Comparison of ENCODE assay signal across 8 cellular contexts in the genomic region with DNA sequence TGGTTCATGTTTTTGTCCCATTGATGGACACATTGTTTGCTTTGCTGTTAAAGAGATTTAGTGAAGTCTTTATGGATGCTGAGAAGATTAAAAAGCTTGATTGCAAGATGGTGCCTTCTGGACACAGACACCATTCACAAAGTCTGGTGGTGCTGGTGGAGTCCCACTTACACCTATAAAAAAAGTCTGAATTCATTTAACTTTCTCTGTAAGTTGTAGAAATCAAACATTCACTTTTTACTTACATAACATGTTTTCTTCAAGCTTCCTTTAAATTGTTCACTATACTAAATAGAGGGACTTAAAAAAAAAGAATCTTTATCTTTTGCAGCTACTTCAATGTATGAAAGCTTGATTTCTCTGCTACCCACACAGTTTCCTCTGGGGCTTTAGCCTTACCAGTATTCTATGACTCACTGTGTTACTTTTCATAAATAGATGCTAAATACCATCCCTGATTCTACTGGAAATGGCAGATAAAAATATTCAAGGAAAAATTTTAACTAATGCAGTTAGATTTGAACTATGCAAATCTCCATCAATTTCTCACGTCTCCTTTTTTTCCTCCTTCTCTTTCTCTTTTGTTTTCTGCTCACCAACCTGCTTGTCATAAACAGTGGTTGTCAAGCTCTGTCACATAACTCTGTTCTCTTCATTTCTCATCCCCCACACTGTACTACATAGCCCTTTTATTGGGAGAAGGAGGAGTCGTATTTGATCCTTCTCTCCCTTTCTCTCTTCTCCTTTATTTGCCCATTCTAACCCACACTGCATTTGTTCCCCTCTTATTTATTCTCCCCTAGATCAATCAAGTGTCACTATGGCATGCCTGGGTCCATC.
DNase-seq lines count a peak whose midpoint lies in the region; ATAC-seq and TF ChIP-seq lines count a peak whose summit lies in the region.

No MANE protein-coding gene starts in this region.

- H3K27ac Mint-ChIP-seq in activated naive CD8-positive, alpha-beta T cell treated with anti-CD3 and anti-CD28 coated beads, Interleukin-2, amount 50 U/mL, for 24 hours: no peak overlapping the region
- peak overlapping the region; percentile 61 for H3K27ac Mint-ChIP-seq in osteocyte (ENCODE audit: unreplicated experiment)

- ATAC-seq in GM18907 (IDR thresholded peaks at IDR 0.05; ENCODE audit: unreplicated experiment) (peak; percentile 46), HG03039 (IDR thresholded peaks at IDR 0.05; ENCODE audit: unreplicated experiment) (peak; percentile 38)
- peak; percentile 65 for ATAC-seq in activated naive CD8-positive, alpha-beta T cell treated with anti-CD3 and anti-CD28 coated beads, Interleukin-2, amount 50 U/mL, for 24 hours

- H3K9me3 Mint-ChIP-seq in activated naive CD8-positive, alpha-beta T cell treated with anti-CD3 and anti-CD28 coated beads, Interleukin-2, amount 50 U/mL, for 24 hours: no peaks in the 10 kb centered on the region
- H3K9me3 Mint-ChIP-seq in osteocyte (ENCODE audit: unreplicated experiment): no peaks in the 10 kb centered on the region

- intact Hi-C loops in A673 (cut with micrococcal nuclease; ENCODE audit: unreplicated experiment): loop anchor here (10.0 kb wide), 1 partner anchor 175 kb away; no protein-coding TSS in a partner anchor

- no peaks in the 10 kb centered on the region for H3K4me1 ChIP-seq in A673 (ENCODE audit: insufficient read depth, low read length, poor library complexity, severe bottlenecking)

- peaks cover 1% of the 10 kb centered on the region for H3K36me3 Mint-ChIP-seq in activated naive CD8-positive, alpha-beta T cell treated with anti-CD3 and anti-CD28 coated beads, Interleukin-2, amount 50 U/mL, for 24 hours (ENCODE audit: low read depth)
- no peaks in the 10 kb centered on the region for H3K36me3 Mint-ChIP-seq in osteocyte (ENCODE audit: unreplicated experiment)

- no peak overlapping the region for H3K27ac ChIP-seq in A673 (ENCODE audit: low read depth, low read length, poor library complexity, severe bottlenecking)

- BruUV-seq in A673 (replicated peaks; lab: Mats Ljungman, UMichigan): no TSS peak

- POLR2A ChIA-PET in A673 (lab: Charles Lee; ENCODE audit: low non-redundant PET): no interaction called here

- H3K27me3 ChIP-seq in A673 (replicated peaks; ENCODE audit: insufficient read depth, low read depth, low read length, poor library complexity): no peaks in the 10 kb centered on the region

- no peaks in the 10 kb centered on the region for H3K36me3 ChIP-seq in A673 (ENCODE audit: insufficient read depth, low read length, poor library complexity, severe bottlenecking)

- no peak overlapping the region for H3K4me3 ChIP-seq in A673 (ENCODE audit: low read depth, low read length, poor library complexity, severe bottlenecking)

- no peaks in the 10 kb centered on the region for H3K9me3 ChIP-seq in A673 (ENCODE audit: low read depth, low read length, poor library complexity, severe bottlenecking)

- CTCF ChIA-PET in A673 (lab: Charles Lee): no interaction called here

- no peak for TF ChIP-seq CTCF in osteocyte (IDR thresholded peaks at IDR 0.05)
- TF ChIP-seq CTCF in A673 (conservative IDR thresholded peaks at IDR 0.05; ENCODE audit: low read depth, low read length): no peak

- H3K4me3 Mint-ChIP-seq in activated naive CD8-positive, alpha-beta T cell treated with anti-CD3 and anti-CD28 coated beads, Interleukin-2, amount 50 U/mL, for 24 hours: peak overlapping the region; percentile 67
- no peak overlapping the region for H3K4me3 Mint-ChIP-seq in osteocyte (ENCODE audit: unreplicated experiment)

- peaks cover 53% of the 10 kb centered on the region for H3K4me1 Mint-ChIP-seq in activated naive CD8-positive, alpha-beta T cell treated with anti-CD3 and anti-CD28 coated beads, Interleukin-2, amount 50 U/mL, for 24 hours
- H3K4me1 Mint-ChIP-seq in osteocyte (ENCODE audit: unreplicated experiment): peaks cover 26% of the 10 kb centered on the region

- DNase-seq in activated naive CD8-positive, alpha-beta T cell treated with anti-CD3 and anti-CD28 coated beads, Interleukin-2, amount 50 U/mL, for 24 hours: no peak
- DNase-seq in osteocyte (ENCODE audit: extremely low spot score, unreplicated experiment) (no peak), T1000 (lab: John Stamatoyannopoulos, UW) (no peak), A673 (ENCODE audit: low spot score) (no peak)
- DNase-seq in stimulated activated CD4-positive, alpha-beta T cell treated with anti-CD3 and anti-CD28 coated beads, Interleukin-4, amount 100 ng/mL, for 1 hour: no peak
- no peak for DNase-seq in stimulated activated CD8-positive, alpha-beta memory T cell treated with anti-CD3 and anti-CD28 coated beads, Interleukin-4, amount 100 ng/mL, for 48 hours

- H3K27me3 Mint-ChIP-seq in activated naive CD8-positive, alpha-beta T cell treated with anti-CD3 and anti-CD28 coated beads, Interleukin-2, amount 50 U/mL, for 24 hours: no peaks in the 10 kb centered on the region
- peaks cover 5% of the 10 kb centered on the region for H3K27me3 Mint-ChIP-seq in osteocyte (ENCODE audit: unreplicated experiment)
